In genomic region chr3:119794971-119795612, GRCh38 we compare ENCODE assay signal across 1 cellular context.
A peak's percentile ranks its signal among the peaks of the same experiment; 100 is the strongest.
TF ChIP-seq lines count a peak whose summit lies in the region.

No MANE protein-coding gene starts in this region.

TF ChIP-seq in HepG2, 621 proteins besides CTCF, POLR2A, EP300 and RAD21 (continued from another document and continues in another):
- TF ChIP-seq MAFK (conservative IDR thresholded peaks at IDR 0.05 in 1 of 2, IDR thresholded peaks at IDR 0.05 in 1 of 2; ENCODE audit: low read length in 2 of 2) (peak; percentile 61 to 71), ZNF737 (CRISPR knock-in tag; IDR thresholded peaks at IDR 0.05; ENCODE audit: borderline replicate concordance) (no peak), IRF9 (CRISPR knock-in tag; IDR thresholded peaks at IDR 0.05; ENCODE audit: borderline replicate concordance) (no peak), ZNF782 (CRISPR knock-in tag; IDR thresholded peaks at IDR 0.05; ENCODE audit: borderline replicate concordance) (no peak), ZNF512 (CRISPR knock-in tag; IDR thresholded peaks at IDR 0.05) (no peak), ZNF280D (CRISPR knock-in tag; IDR thresholded peaks at IDR 0.05) (no peak), CEBPZ (IDR thresholded peaks at IDR 0.05; ENCODE audit: low read length) (no peak), CENPT (CRISPR knock-in tag; IDR thresholded peaks at IDR 0.05; ENCODE audit: low read depth) (no peak), TFDP2 (CRISPR knock-in tag; IDR thresholded peaks at IDR 0.05) (no peak), TARDBP (CRISPR knock-in tag; IDR thresholded peaks at IDR 0.05) (peak; percentile 61; the same call in 1 of the 2 replicates), AHDC1 (CRISPR knock-in tag; IDR thresholded peaks at IDR 0.05; ENCODE audit: borderline replicate concordance) (peak; percentile 52; the same call in 1 of the 2 replicates), ZNF704 (CRISPR knock-in tag; IDR thresholded peaks at IDR 0.05; ENCODE audit: borderline replicate concordance) (no peak), NR2F6 (IDR thresholded peaks at IDR 0.05) (peak; percentile 77), NR2F6 (CRISPR knock-in tag; IDR thresholded peaks at IDR 0.05) (peak; percentile 81), YEATS4 (CRISPR knock-in tag; IDR thresholded peaks at IDR 0.05; ENCODE audit: borderline replicate concordance) (peak; percentile 53; the same call in 1 of the 2 replicates), TGIF2 (CRISPR knock-in tag; IDR thresholded peaks at IDR 0.05) (0 out of 2 replicates have a peak, but pooled peaks have one; percentile 25), TBP (CRISPR knock-in tag; IDR thresholded peaks at IDR 0.05) (no peak), ZNF556 (CRISPR knock-in tag; IDR thresholded peaks at IDR 0.05; ENCODE audit: borderline replicate concordance) (no peak), SOX13 (IDR thresholded peaks at IDR 0.05) (peak; percentile 93), SOX13 (CRISPR knock-in tag; conservative IDR thresholded peaks at IDR 0.05 in 1 of 2, IDR thresholded peaks at IDR 0.05 in 1 of 2) (peak; percentile 45 to 98; a peak in 2 of 4 replicates), CREB1 (IDR thresholded peaks at IDR 0.05) (no peak), CREB1 (CRISPR knock-in tag; IDR thresholded peaks at IDR 0.05) (0 out of 2 replicates have a peak, but pooled peaks have one; percentile 24), ARID3A (IDR thresholded peaks at IDR 0.05; ENCODE audit: low read depth, low read length) (peak; percentile 54; the same call in 1 of the 2 replicates), TFE3 (CRISPR knock-in tag; IDR thresholded peaks at IDR 0.05) (peak; percentile 39; the same call in 1 of the 2 replicates), ZNF614 (CRISPR knock-in tag; IDR thresholded peaks at IDR 0.05; ENCODE audit: borderline replicate concordance) (peak; percentile 49; the same call in 1 of the 2 replicates), LCORL (IDR thresholded peaks at IDR 0.05) (no peak), LCORL (CRISPR knock-in tag; IDR thresholded peaks at IDR 0.05) (peak; percentile 80), ZSCAN5A (CRISPR knock-in tag; IDR thresholded peaks at IDR 0.05; ENCODE audit: borderline replicate concordance) (peak; percentile 58; the same call in 1 of the 2 replicates)
